Comparison of ENCODE assay signal across 21 cellular contexts in the genomic region with DNA sequence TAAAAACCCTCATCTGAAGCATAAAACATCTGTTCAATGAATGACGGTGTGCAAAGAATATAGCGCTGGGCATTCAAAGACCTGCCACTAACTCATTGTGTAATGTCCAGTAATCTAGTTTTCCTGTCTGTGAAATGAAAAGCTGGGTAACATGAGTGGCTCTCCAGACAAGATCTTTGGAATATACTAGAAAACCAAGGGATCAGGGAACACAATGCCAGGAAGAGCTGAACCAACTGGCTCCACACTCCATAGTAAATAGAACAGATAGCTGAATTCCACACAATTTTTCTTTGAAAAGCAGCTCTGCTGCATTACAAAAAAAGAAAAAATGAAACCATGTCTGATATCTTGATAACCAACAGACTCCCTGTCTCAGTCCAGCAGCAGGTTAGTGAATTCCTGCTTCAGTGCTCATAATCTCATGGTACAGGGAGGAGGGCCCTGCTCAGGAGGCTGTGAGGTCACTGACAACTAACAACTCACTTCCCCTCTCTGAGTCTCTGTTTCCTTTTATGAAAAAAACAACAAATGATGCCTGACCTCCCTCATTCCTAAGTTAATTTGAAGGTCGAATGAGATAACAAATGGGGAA.
A peak's percentile ranks its signal among the peaks of the same experiment; 100 is the strongest.
DNase-seq lines count a peak whose midpoint lies in the region; ATAC-seq and TF ChIP-seq lines count a peak whose summit lies in the region.
"Had no signal": no experiment of that assay in that cellular context is flagged by ENCODE, and none has a peak within 500 bp of the region (broad histone marks: within the 10 kb centered on the region; RNA-seq: fewer than 3 reads in every experiment).

No MANE protein-coding gene starts in this region.

- no TSS peak for BruUV-seq in IMR-90 (replicated peaks; lab: Mats Ljungman, UMichigan)

- H3K36me3 Mint-ChIP-seq in activated CD8-positive, alpha-beta T cell treated with anti-CD3 and anti-CD28 coated beads, Interleukin-2, amount 10 ng/mL, durations not matched to agents 7 days and 5 days (ENCODE audit: low read depth) = no peaks in the 10 kb centered on the region
- H3K36me3 Mint-ChIP-seq: activated naive CD4-positive, alpha-beta T cell treated with anti-CD3 and anti-CD28 coated beads, Interleukin-2, amount 10 ng/mL, durations not matched to agents 7 days and 5 days; CD8-positive, alpha-beta T cell; stimulated activated naive B cell treated with anti-CD40 and anti-IgM and Interleukin-4, amounts not matched to agents 10 μg/mL and 1 μg/mL and 100 μg/mL, for 72 hours had no signal

- H3K9me3 ChIP-seq in IMR-90 (ENCODE audit: control insufficient read depth, insufficient read depth, low read length) (no peaks in the 10 kb centered on the region), mesenchymal stem cell (ENCODE audit: control insufficient read depth, low read length) (no peaks in the 10 kb centered on the region)
- H3K9me3 ChIP-seq: A549, esophagus squamous epithelium, heart left ventricle, thyroid gland had no signal

- H3K79me1 ChIP-seq in IMR-90 (ENCODE audit: low read depth in 1 of 2, low read length in 2 of 2) = peaks cover 28 to 77% of the 10 kb centered on the region in 2 experiments
- H3K79me1 ChIP-seq in mesenchymal stem cell (replicated peaks; ENCODE audit: low read length, poor library complexity, severe bottlenecking) = peaks cover 22% of the 10 kb centered on the region

- no peak overlapping the region for H3K27ac Mint-ChIP-seq in activated CD8-positive, alpha-beta T cell treated with anti-CD3 and anti-CD28 coated beads, Interleukin-2, amount 10 ng/mL, durations not matched to agents 7 days and 5 days
- H3K27ac Mint-ChIP-seq: activated naive CD4-positive, alpha-beta T cell treated with anti-CD3 and anti-CD28 coated beads, Interleukin-2, amount 10 ng/mL, durations not matched to agents 7 days and 5 days; CD8-positive, alpha-beta T cell; neural progenitor cell; stimulated activated naive B cell treated with anti-CD40 and anti-IgM and Interleukin-4, amounts not matched to agents 10 μg/mL and 1 μg/mL and 100 μg/mL, for 72 hours had no signal

- H2AFZ ChIP-seq in IMR-90 (replicated peaks; ENCODE audit: low read length, poor library complexity) (no peak overlapping the region), mesenchymal stem cell (ENCODE audit: low read depth, low read length) (no peak overlapping the region)
- H2AFZ ChIP-seq: neural progenitor cell had no signal

- H2BK20ac ChIP-seq in IMR-90 (ENCODE audit: low read depth, low read length) = no peak overlapping the region

- POLR2A ChIA-PET in IMR-90 (lab: Charles Lee; ENCODE audit: unreplicated experiment) = no interaction called here
- POLR2A ChIA-PET in activated CD8-positive, alpha-beta T cell treated with anti-CD3 and anti-CD28 coated beads, Interleukin-2, amount 10 ng/mL, durations not matched to agents 7 days and 5 days (lab: Charles Lee) = no interaction called here

- intact Hi-C loops in IMR-90 (cut with micrococcal nuclease) = no loop called here

- no peaks in the 10 kb centered on the region for H3K4me1 Mint-ChIP-seq in activated CD8-positive, alpha-beta T cell treated with anti-CD3 and anti-CD28 coated beads, Interleukin-2, amount 10 ng/mL, durations not matched to agents 7 days and 5 days (ENCODE audit: low read depth)
- H3K4me1 Mint-ChIP-seq: activated naive CD4-positive, alpha-beta T cell treated with anti-CD3 and anti-CD28 coated beads, Interleukin-2, amount 10 ng/mL, durations not matched to agents 7 days and 5 days; stimulated activated naive B cell treated with anti-CD40 and anti-IgM and Interleukin-4, amounts not matched to agents 10 μg/mL and 1 μg/mL and 100 μg/mL, for 72 hours had no signal

- H3K4ac ChIP-seq in IMR-90 (ENCODE audit: low read depth, low read length) = no peak overlapping the region
- no peak overlapping the region for H3K4ac ChIP-seq in mesenchymal stem cell (ENCODE audit: low read depth in 1 of 2, low read length in 2 of 2)

- no peak for TF ChIP-seq RAD21 in IMR-90 (IDR thresholded peaks at IDR 0.05; ENCODE audit: low read length)

- H2AK9ac ChIP-seq in IMR-90 (replicated peaks; ENCODE audit: low read depth, low read length, poor library complexity) = no peak overlapping the region

- H3K9ac ChIP-seq in IMR-90 (ENCODE audit: low read depth, low read length) = no peak overlapping the region
- no peak overlapping the region for H3K9ac ChIP-seq in mesenchymal stem cell (ENCODE audit: low read length)
- H3K9ac ChIP-seq: neural progenitor cell had no signal

- H3K9me1 ChIP-seq in IMR-90 (ENCODE audit: insufficient read depth, low read length) = peaks cover 14% of the 10 kb centered on the region

- H3K27ac ChIP-seq in IMR-90 (ENCODE audit: insufficient read depth, low read length) (no peak overlapping the region), mesenchymal stem cell (ENCODE audit: low read length, poor library complexity, severe bottlenecking) (no peak overlapping the region)
- H3K27ac ChIP-seq: A549, esophagus squamous epithelium, heart left ventricle, neural progenitor cell, RWPE1, thyroid gland had no signal

- H3K27me3 ChIP-seq in IMR-90 (ENCODE audit: control insufficient read depth, insufficient read depth, low read length) (no peaks in the 10 kb centered on the region), mesenchymal stem cell (ENCODE audit: control insufficient read depth in 1 of 2, insufficient read depth in 1 of 2, low read length in 2 of 2) (no peaks in the 10 kb centered on the region)
- H3K27me3 ChIP-seq: esophagus squamous epithelium, heart left ventricle, neural progenitor cell, thyroid gland had no signal

- H3K18ac ChIP-seq in IMR-90 (ENCODE audit: low read depth, low read length) (no peak overlapping the region), mesenchymal stem cell (ENCODE audit: low read depth in 1 of 2, low read length in 2 of 2) (no peak overlapping the region)

- no peak overlapping the region for H3K14ac ChIP-seq in IMR-90 (replicated peaks; ENCODE audit: low read depth, low read length)
- no peak overlapping the region for H3K14ac ChIP-seq in mesenchymal stem cell (ENCODE audit: low read length in 2 of 2)

- no peak overlapping the region for H3K4me3 ChIP-seq in IMR-90 (ENCODE audit: insufficient read depth, low read depth, low read length)
- no peak overlapping the region for H3K4me3 ChIP-seq in choroid plexus epithelial cell (ENCODE audit: low read depth, low read length)
- no peak overlapping the region for H3K4me3 ChIP-seq in mesenchymal stem cell (ENCODE audit: insufficient read depth in 1 of 2, low read depth in 1 of 2, low read length in 2 of 2)
- H3K4me3 ChIP-seq: A549, esophagus squamous epithelium, heart left ventricle, neural progenitor cell, thyroid gland had no signal

- no peak overlapping the region for H2AK5ac ChIP-seq in IMR-90 (ENCODE audit: low read depth, low read length)
- no peak overlapping the region for H2AK5ac ChIP-seq in mesenchymal stem cell (ENCODE audit: low read length, severe bottlenecking)

- H2BK12ac ChIP-seq in mesenchymal stem cell (ENCODE audit: low read length in 2 of 2) = no peak overlapping the region

- H3K9me3 Mint-ChIP-seq in activated CD8-positive, alpha-beta T cell treated with anti-CD3 and anti-CD28 coated beads, Interleukin-2, amount 10 ng/mL, durations not matched to agents 7 days and 5 days (ENCODE audit: insufficient read depth) = peaks cover 6% of the 10 kb centered on the region

- no CpG with 5 or more reads among the region's 3 CpGs for WGBS in IMR-90 (ENCODE audit: extremely low coverage in 2 of 2, insufficient read length in 1 of 2), 2 experiments
- WGBS in mesenchymal stem cell = 93% methylated on average over 3 of the region's 3 CpGs

- H3K36me3 ChIP-seq in IMR-90 (ENCODE audit: control insufficient read depth, insufficient read depth, low read length) (peaks cover 16% of the 10 kb centered on the region), mesenchymal stem cell (ENCODE audit: control insufficient read depth in 1 of 2, insufficient read depth in 2 of 2, low read depth in 1 of 2, low read length in 2 of 2) (peaks cover 0 to 76% of the 10 kb centered on the region in 2 experiments)
- H3K36me3 ChIP-seq: esophagus squamous epithelium, heart left ventricle, neural progenitor cell, thyroid gland had no signal

- ATAC-seq in IMR-90 (ENCODE audit: low read depth) (peak; percentile 83), HG02610 (IDR thresholded peaks at IDR 0.05; ENCODE audit: unreplicated experiment) (no peak), HG03045 (IDR thresholded peaks at IDR 0.05; ENCODE audit: unreplicated experiment) (no peak)
- ATAC-seq in activated CD8-positive, alpha-beta T cell treated with anti-CD3 and anti-CD28 coated beads, Interleukin-2, amount 10 ng/mL, durations not matched to agents 7 days and 5 days = no peak
- ATAC-seq: A549; CD8-positive, alpha-beta T cell; stimulated activated naive B cell treated with anti-CD40 and anti-IgM and Interleukin-4, amounts not matched to agents 10 μg/mL and 1 μg/mL and 100 μg/mL, for 72 hours had no signal

- no peaks in the 10 kb centered on the region for H3K27me3 Mint-ChIP-seq in activated CD8-positive, alpha-beta T cell treated with anti-CD3 and anti-CD28 coated beads, Interleukin-2, amount 10 ng/mL, durations not matched to agents 7 days and 5 days (ENCODE audit: low read depth)
- H3K27me3 Mint-ChIP-seq: activated naive CD4-positive, alpha-beta T cell treated with anti-CD3 and anti-CD28 coated beads, Interleukin-2, amount 10 ng/mL, durations not matched to agents 7 days and 5 days; brain; stimulated activated naive B cell treated with anti-CD40 and anti-IgM and Interleukin-4, amounts not matched to agents 10 μg/mL and 1 μg/mL and 100 μg/mL, for 72 hours had no signal

- in situ Hi-C loops in IMR-90 (cut with MboI; ENCODE audit: low sequenced_read_pairs) = no loop called here

- no peak overlapping the region for H2BK120ac ChIP-seq in IMR-90 (ENCODE audit: low read depth, low read length)
- peak overlapping the region; percentile 34 for H2BK120ac ChIP-seq in mesenchymal stem cell (ENCODE audit: low read depth, low read length)

- H4K8ac ChIP-seq in IMR-90 (ENCODE audit: low read depth in 2 of 2, low read length in 2 of 2) (no peak overlapping the region), mesenchymal stem cell (ENCODE audit: low read length) (no peak overlapping the region)

- CTCF ChIA-PET in IMR-90 (lab: Yijun Ruan, JAX) = no interaction called here
- CTCF ChIA-PET in activated CD8-positive, alpha-beta T cell treated with anti-CD3 and anti-CD28 coated beads, Interleukin-2, amount 10 ng/mL, durations not matched to agents 7 days and 5 days (lab: Charles Lee) = no interaction called here

- H3K4me1 ChIP-seq in IMR-90 (ENCODE audit: control insufficient read depth, insufficient read depth, low read length) = peaks cover 11% of the 10 kb centered on the region
- H3K4me1 ChIP-seq in mesenchymal stem cell (ENCODE audit: control insufficient read depth, insufficient read depth, low read depth, low read length) = no peaks in the 10 kb centered on the region
- H3K4me1 ChIP-seq: A549, esophagus squamous epithelium, thyroid gland had no signal

- no peak overlapping the region for H3K56ac ChIP-seq in IMR-90 (ENCODE audit: extremely low read depth, insufficient read depth, low read length)

- no peak overlapping the region for H3K4me3 Mint-ChIP-seq in activated CD8-positive, alpha-beta T cell treated with anti-CD3 and anti-CD28 coated beads, Interleukin-2, amount 10 ng/mL, durations not matched to agents 7 days and 5 days
- H3K4me3 Mint-ChIP-seq: activated naive CD4-positive, alpha-beta T cell treated with anti-CD3 and anti-CD28 coated beads, Interleukin-2, amount 10 ng/mL, durations not matched to agents 7 days and 5 days; brain; CD8-positive, alpha-beta T cell; neural progenitor cell; stimulated activated naive B cell treated with anti-CD40 and anti-IgM and Interleukin-4, amounts not matched to agents 10 μg/mL and 1 μg/mL and 100 μg/mL, for 72 hours had no signal

- H2BK5ac ChIP-seq in IMR-90 (ENCODE audit: low read depth, low read length, poor library complexity, severe bottlenecking) (no peak overlapping the region), mesenchymal stem cell (ENCODE audit: low read depth, low read length, poor library complexity, severe bottlenecking) (no peak overlapping the region)

- TF ChIP-seq CTCF in IMR-90 (conservative IDR thresholded peaks at IDR 0.05; ENCODE audit: low read depth, low read length) = no peak
- TF ChIP-seq CTCF in choroid plexus epithelial cell (conservative IDR thresholded peaks at IDR 0.05; ENCODE audit: low read depth, low read length) = no peak

- H3K4me2 ChIP-seq in IMR-90 (ENCODE audit: low read depth, low read length) (peak overlapping the region; percentile 29; the same call in 1 of the 2 replicates), mesenchymal stem cell (ENCODE audit: low read length, poor library complexity, severe bottlenecking) (no peak overlapping the region)
- H3K4me2 ChIP-seq: A549, neural progenitor cell had no signal

- no peak for TF ChIP-seq POLR2A in IMR-90 (IDR thresholded peaks at IDR 0.05; ENCODE audit: low read depth, low read length)

- H3K23ac ChIP-seq in IMR-90 (ENCODE audit: low read depth, low read length) (no peak overlapping the region), mesenchymal stem cell (ENCODE audit: low read length in 2 of 2) (no peak overlapping the region)

- DNase-seq in A172 (ENCODE audit: low spot score) = peak; percentile 17
- peak; percentile 79 for DNase-seq in IMR-90
- peak; percentile 77 for DNase-seq in choroid plexus epithelial cell (ENCODE audit: low read depth)
- DNase-seq in mesenchymal stem cell = peak; percentile 59
- no peak for DNase-seq in central memory CD4-positive, alpha-beta T cell
- no peak for DNase-seq in activated CD8-positive, alpha-beta T cell treated with anti-CD3 and anti-CD28 coated beads, Interleukin-2, amount 10 ng/mL, durations not matched to agents 7 days and 5 days
- DNase-seq: activated CD4-positive, alpha-beta T cell treated with anti-CD3 and anti-CD28 coated beads, Interleukin-2, amount 50 U/mL, for 1 hour; activated naive CD4-positive, alpha-beta T cell treated with anti-CD3 and anti-CD28 coated beads, Interleukin-2, amount 10 ng/mL, durations not matched to agents 7 days and 5 days; CD8-positive, alpha-beta T cell; esophagus squamous epithelium; heart left ventricle; NCI-H1417 treated with DMSO at 0.1 percent for 48 hours; stimulated activated CD4-positive, alpha-beta T cell treated with anti-CD3 and anti-CD28 coated beads, Interleukin-15, amount 100 ng/mL, for 24 hours; stimulated activated naive B cell treated with anti-CD40 and anti-IgM and Interleukin-4, amounts not matched to agents 10 μg/mL and 1 μg/mL and 100 μg/mL, for 72 hours; thyroid gland had no signal

- no peak overlapping the region for H4K91ac ChIP-seq in IMR-90 (ENCODE audit: insufficient read depth, low read depth, low read length)
- no peak overlapping the region for H4K91ac ChIP-seq in mesenchymal stem cell (ENCODE audit: low read length)

- dilution Hi-C loops in IMR-90 (cut with HindIII; ENCODE audit: low sequenced_read_pairs, unreplicated experiment) = no loop called here

- no peak overlapping the region for H2BK15ac ChIP-seq in IMR-90 (ENCODE audit: low read depth, low read length)
- no peak overlapping the region for H2BK15ac ChIP-seq in mesenchymal stem cell (ENCODE audit: low read depth, poor library complexity, severe bottlenecking)

- H4K20me1 ChIP-seq in IMR-90 (ENCODE audit: insufficient read depth, low read length) = peaks cover 64% of the 10 kb centered on the region

- no peak overlapping the region for H4K5ac ChIP-seq in IMR-90 (ENCODE audit: low read depth, low read length)

Comparison
In these comparisons a context has a peak if more than half of its experiments do, and no peak if none do; other contexts are left out.
1. DNase-seq: peak in A172 (single experiment), IMR-90 (single experiment), choroid plexus epithelial cell (single experiment) and mesenchymal stem cell (single experiment); none in central memory CD4-positive, alpha-beta T cell (single experiment) and activated CD8-positive, alpha-beta T cell treated with anti-CD3 and anti-CD28 coated beads, Interleukin-2, amount 10 ng/mL, durations not matched to agents 7 days and 5 days (single experiment).